ENCODE assay signal across 23 cellular contexts in the genomic region with DNA sequence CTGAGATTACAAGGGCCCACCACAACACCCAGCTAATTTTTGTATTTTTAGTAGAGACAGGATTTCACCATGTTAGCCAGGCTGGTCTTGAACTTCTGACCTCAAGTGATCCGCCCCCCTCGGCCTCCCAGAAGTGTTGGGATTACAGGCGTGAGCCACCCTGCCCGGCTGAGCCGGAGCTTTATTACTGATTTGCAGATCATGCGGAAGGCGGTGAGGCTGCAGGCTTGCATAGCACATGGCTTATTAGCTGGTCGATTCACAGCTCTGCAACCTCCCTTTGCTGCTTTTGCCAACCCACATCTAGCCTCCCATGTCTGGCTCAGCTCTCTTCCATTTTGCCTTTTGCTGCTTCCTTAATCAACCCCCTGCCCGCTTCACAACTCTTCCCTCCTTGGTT.
"Had no signal": no experiment of that assay in that cellular context is flagged by ENCODE, and none has a peak within 500 bp of the region (broad histone marks: within the 10 kb centered on the region; RNA-seq: fewer than 3 reads in every experiment).

No MANE protein-coding gene starts in this region.

- H3K27ac ChIP-seq: coronary artery, gastroesophageal sphincter, stomach, thyroid gland had no signal

- H3K4me2 ChIP-seq: hepatocyte had no signal

- H3K9me3 ChIP-seq: gastroesophageal sphincter, pancreas, thyroid gland had no signal

- DNase-seq: activated CD4-positive, alpha-beta T cell treated with anti-CD3 and anti-CD28 coated beads, Interleukin-2, amount 50 U/mL, for 1 hour; activated CD4-positive, CD25-positive, alpha-beta regulatory T cell treated with anti-CD3 and anti-CD28 coated beads, Interleukin-2, amount 50 U/mL, for 72 hours; activated CD8-positive, alpha-beta T cell treated with anti-CD3 and anti-CD28 coated beads for 36 hours; activated naive CD4-positive, alpha-beta T cell; activated T-cell treated with anti-CD3 and anti-CD28 coated beads, Interleukin-2, amount 50 U/mL, for 4 hours; left cardiac atrium; left ventricle myocardium superior; mammary epithelial cell; mucosa of descending colon; nucleus accumbens; pancreas; stimulated activated CD4-positive, alpha-beta T cell treated with anti-CD3 and anti-CD28 coated beads, Interleukin-15, amount 100 ng/mL, for 24 hours; stimulated activated CD4-positive, alpha-beta T cell treated with anti-CD3 and anti-CD28 coated beads, Interleukin-2, amount 100 ng/mL, for 24 hours; stimulated activated naive B cell treated with anti-CD40 and anti-IgM and Interleukin-4, amounts not matched to agents 10 μg/mL and 1 μg/mL and 100 μg/mL, for 72 hours; stomach; T1000; thyroid gland had no signal

- H3K36me3 ChIP-seq: gastroesophageal sphincter, pancreas, right atrium auricular region, stomach, thyroid gland had no signal

- H2AFZ ChIP-seq: hepatocyte had no signal

- H3K27me3 ChIP-seq: gastroesophageal sphincter, hepatocyte, pancreas, right atrium auricular region, stomach, thyroid gland had no signal

- H3K4me3 ChIP-seq: coronary artery, gastroesophageal sphincter, hepatocyte, mucosa of descending colon, pancreas, right atrium auricular region, stomach, thyroid gland had no signal

- ATAC-seq: activated CD8-positive, alpha-beta T cell treated with anti-CD3 and anti-CD28 coated beads for 36 hours; activated naive CD4-positive, alpha-beta T cell treated with anti-CD3 and anti-CD28 coated beads, Interleukin-2, amount 50 U/mL, for 72 hours; activated T-cell treated with anti-CD3 and anti-CD28 coated beads, Interleukin-2, amount 50 U/mL, for 4 hours; gastroesophageal sphincter; left cardiac atrium; left ventricle myocardium superior; mucosa of descending colon; natural killer cell treated with Interleukin-12 subunit alpha and Interleukin-12 subunit beta and Interleukin-15 and Interleukin-18, amount 100 ng/mL, for 72 hours; stimulated activated naive B cell treated with anti-CD40 and anti-IgM and Interleukin-4, amounts not matched to agents 10 μg/mL and 1 μg/mL and 100 μg/mL, for 72 hours had no signal

- H3K4me3 Mint-ChIP-seq: activated CD8-positive, alpha-beta T cell treated with anti-CD3 and anti-CD28 coated beads for 36 hours; activated T-cell treated with anti-CD3 and anti-CD28 coated beads, Interleukin-2, amount 50 U/mL, for 4 hours; natural killer cell treated with Interleukin-12 subunit alpha and Interleukin-12 subunit beta and Interleukin-15 and Interleukin-18, amount 100 ng/mL, for 72 hours; stimulated activated naive B cell treated with anti-CD40 and anti-IgM and Interleukin-4, amounts not matched to agents 10 μg/mL and 1 μg/mL and 100 μg/mL, for 72 hours had no signal

- H3K27me3 Mint-ChIP-seq: activated CD8-positive, alpha-beta T cell treated with anti-CD3 and anti-CD28 coated beads for 36 hours had no signal

- H3K27ac Mint-ChIP-seq: activated CD8-positive, alpha-beta T cell treated with anti-CD3 and anti-CD28 coated beads for 36 hours; activated naive CD4-positive, alpha-beta T cell treated with anti-CD3 and anti-CD28 coated beads, Interleukin-2, amount 50 U/mL, for 72 hours; natural killer cell treated with Interleukin-12 subunit alpha and Interleukin-12 subunit beta and Interleukin-15 and Interleukin-18, amount 100 ng/mL, for 72 hours; stimulated activated naive B cell treated with anti-CD40 and anti-IgM and Interleukin-4, amounts not matched to agents 10 μg/mL and 1 μg/mL and 100 μg/mL, for 72 hours had no signal

- H3K9me3 Mint-ChIP-seq: activated CD8-positive, alpha-beta T cell treated with anti-CD3 and anti-CD28 coated beads for 36 hours; activated naive CD4-positive, alpha-beta T cell treated with anti-CD3 and anti-CD28 coated beads, Interleukin-2, amount 50 U/mL, for 72 hours; activated T-cell treated with anti-CD3 and anti-CD28 coated beads, Interleukin-2, amount 50 U/mL, for 4 hours; stimulated activated naive B cell treated with anti-CD40 and anti-IgM and Interleukin-4, amounts not matched to agents 10 μg/mL and 1 μg/mL and 100 μg/mL, for 72 hours had no signal

- H3K79me2 ChIP-seq: hepatocyte had no signal

- H3K36me3 Mint-ChIP-seq: activated naive CD4-positive, alpha-beta T cell treated with anti-CD3 and anti-CD28 coated beads, Interleukin-2, amount 50 U/mL, for 72 hours; natural killer cell treated with Interleukin-12 subunit alpha and Interleukin-12 subunit beta and Interleukin-15 and Interleukin-18, amount 100 ng/mL, for 72 hours; stimulated activated naive B cell treated with anti-CD40 and anti-IgM and Interleukin-4, amounts not matched to agents 10 μg/mL and 1 μg/mL and 100 μg/mL, for 72 hours had no signal
